In the genomic region with DNA sequence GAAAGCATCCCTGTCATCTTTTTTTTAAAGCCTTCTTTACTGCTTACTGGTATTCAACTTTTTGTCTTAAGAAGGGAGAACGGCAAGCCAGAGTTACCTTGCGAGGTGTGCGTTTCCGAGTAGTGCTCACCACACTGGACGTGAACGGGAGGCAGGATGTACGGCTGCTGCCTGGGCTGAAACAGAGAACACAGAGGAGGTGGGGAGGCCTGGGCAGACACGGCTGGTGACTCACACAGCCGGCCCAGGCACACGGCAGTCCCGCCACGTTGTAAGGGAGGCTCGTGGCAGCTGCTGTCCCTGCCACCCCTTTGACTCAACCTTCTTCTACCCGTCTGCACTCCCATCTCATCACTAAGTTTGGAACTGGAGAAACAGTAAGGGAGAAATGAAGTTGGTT, we compare ENCODE assay signal across 16 cellular contexts.
DNase-seq lines count a peak whose midpoint lies in the region; ATAC-seq, FAIRE-seq and TF ChIP-seq lines count a peak whose summit lies in the region.
"Had no signal": no experiment of that assay in that cellular context is flagged by ENCODE, and none has a peak within 500 bp of the region (broad histone marks: within the 10 kb centered on the region; RNA-seq: fewer than 3 reads in every experiment).

No MANE protein-coding gene starts in this region.

- BruUV-seq in GM12878 (replicated peaks; lab: Mats Ljungman, UMichigan) = no TSS peak

- SMC1A ChIA-PET in GM12878 (lab: Charles Lee; ENCODE audit: uncharacterized antibody, unreplicated experiment) = interaction anchor here (1.0 to 5.4 kb wide), 6 partner anchors 10 to 241 kb away, joined by 3 to 66 read pairs (median 3); no protein-coding TSS in a partner anchor

- H3K9ac ChIP-seq in GM12878 (ENCODE audit: control insufficient read depth, insufficient read depth, low read length) = no peak overlapping the region
- no peak overlapping the region for H3K9ac ChIP-seq in neural progenitor cell

- CTCF ChIA-PET in GM12878 (lab: Yijun Ruan, JAX) = interaction anchor here (1.2 to 2.6 kb wide), 4 partner anchors 16 to 199 kb away, joined by 3 to 17 read pairs (median 4); no protein-coding TSS in a partner anchor

- H3K27me3 ChIP-seq in GM12878 (replicated peaks in 1 of 2; ENCODE audit: control insufficient read depth in 2 of 2, insufficient read depth in 2 of 2, low read length in 1 of 2) (peaks cover 0 to 2% of the 10 kb centered on the region in 2 experiments; a peak in 1 of 4 replicates), neural progenitor cell (no peaks in the 10 kb centered on the region)

- TF ChIP-seq RAD21 in GM12878 (IDR thresholded peaks at IDR 0.05; ENCODE audit: insufficient read depth, low read depth, low read length) = no peak

- H4K20me1 ChIP-seq in GM12878 (ENCODE audit: control insufficient read depth, insufficient read depth) (no peaks in the 10 kb centered on the region), neural progenitor cell (ENCODE audit: low read depth) (no peaks in the 10 kb centered on the region)

- no peaks in the 10 kb centered on the region for H3K79me2 ChIP-seq in GM12878 (ENCODE audit: control insufficient read depth, insufficient read depth, low read length)
- H3K79me2 ChIP-seq in neural progenitor cell (ENCODE audit: low read depth) = no peaks in the 10 kb centered on the region

- H3K9me3 Mint-ChIP-seq in neural progenitor cell = no peaks in the 10 kb centered on the region
- H3K9me3 Mint-ChIP-seq: activated B cell treated with CpG ODN at 0.5 μM for 24 hours; activated naive CD4-positive, alpha-beta T cell treated with anti-CD3 and anti-CD28 coated beads for 36 hours; CD4-positive, alpha-beta memory T cell; naive thymus-derived CD8-positive, alpha-beta T cell had no signal

- H3F3A ChIP-seq in neural progenitor cell (ENCODE audit: low read depth) = no peaks in the 10 kb centered on the region

- H3K27ac ChIP-seq in GM12878 (ENCODE audit: control insufficient read depth, insufficient read depth) = no peak overlapping the region
- no peak overlapping the region for H3K27ac ChIP-seq in neural progenitor cell

- RAD21 ChIA-PET in GM12878 (lab: Charles Lee; ENCODE audit: unreplicated experiment) = interaction anchor here (4.4 kb wide), 1 partner anchor 196 kb away, joined by 50 read pairs; no protein-coding TSS in a partner anchor

- ATAC-seq in GM12878 = peak; percentile 42; the same call in 2 of the 3 replicates
- ATAC-seq: naive thymus-derived CD8-positive, alpha-beta T cell; Panc1 had no signal

- H3K27me3 Mint-ChIP-seq in neural progenitor cell (ENCODE audit: insufficient read depth, low read depth) = peaks cover 4% of the 10 kb centered on the region
- H3K27me3 Mint-ChIP-seq: activated B cell treated with CpG ODN at 0.5 μM for 24 hours; CD4-positive, alpha-beta memory T cell; naive thymus-derived CD8-positive, alpha-beta T cell had no signal

- TF ChIP-seq EP300 in GM12878 (IDR thresholded peaks at IDR 0.05; ENCODE audit: borderline replicate concordance in 1 of 2, control insufficient read depth in 1 of 2, low read depth in 2 of 2, low read length in 2 of 2) = no peak

- H3K4me1 ChIP-seq in GM12878 (ENCODE audit: control insufficient read depth, insufficient read depth, low read length) (no peaks in the 10 kb centered on the region), neural progenitor cell (peaks cover 3% of the 10 kb centered on the region)

- no peak for FAIRE-seq in GM12878 (lab: Jason Lieb, UNC)
- FAIRE-seq: GM12892 had no signal

- POLR2A ChIA-PET in GM12878 (lab: Charles Lee) = interaction anchor here (1.6 kb wide), 1 partner anchor 10 kb away, joined by 3 read pairs; no protein-coding TSS in a partner anchor

- 48% methylated on average over 14 of the region's 14 CpGs for WGBS in GM12878 (ENCODE audit: insufficient coverage, insufficient replicate concordance, low lambda C conversion rate, missing lambda C conversion rate)

- peak overlapping the region; percentile 59 for H3K27ac Mint-ChIP-seq in neural progenitor cell
- H3K27ac Mint-ChIP-seq: activated B cell treated with CpG ODN at 0.5 μM for 24 hours; activated naive CD4-positive, alpha-beta T cell treated with anti-CD3 and anti-CD28 coated beads for 36 hours; naive thymus-derived CD8-positive, alpha-beta T cell had no signal

- H3K4me3 ChIP-seq in NB4 (ENCODE audit: low read depth, low read length) = no peak overlapping the region
- no peak overlapping the region for H3K4me3 ChIP-seq in GM12878
- no peak overlapping the region for H3K4me3 ChIP-seq in neural progenitor cell

- H3K4me2 ChIP-seq in GM12878 (ENCODE audit: control insufficient read depth, insufficient read depth) (no peak overlapping the region), neural progenitor cell (no peak overlapping the region)

- H2AFZ ChIP-seq in GM12878 (ENCODE audit: control insufficient read depth, low read depth, low read length) = no peak overlapping the region
- no peak overlapping the region for H2AFZ ChIP-seq in neural progenitor cell (replicated peaks)

- intact Hi-C loops in GM12878 (cut with micrococcal nuclease; ENCODE audit: unreplicated experiment) = no loop called here

- H3K9me3 ChIP-seq in GM12878 (replicated peaks; ENCODE audit: control insufficient read depth, insufficient read depth, low read length) = no peaks in the 10 kb centered on the region
- no peaks in the 10 kb centered on the region for H3K9me3 ChIP-seq in neural progenitor cell (ENCODE audit: low read depth)

- no peaks in the 10 kb centered on the region for H3K36me3 ChIP-seq in GM12878 (ENCODE audit: control insufficient read depth in 2 of 2, insufficient read depth in 2 of 2, low read length in 1 of 2)
- no peaks in the 10 kb centered on the region for H3K36me3 ChIP-seq in neural progenitor cell

- in situ Hi-C loops in GM12878 (cut with MboI) (no loop called here), KBM-7 (cut with MboI; ENCODE audit: low pct_unique_long_range_greater_than_20kb, low sequenced_read_pairs) (no loop called here)

- DNase-seq in EH (ENCODE audit: low read depth) (peak; percentile 44), NB4 (ENCODE audit: low read depth) (peak; percentile 23), GM12878 (ENCODE audit: low read depth, low spot score) (no peak), neural progenitor cell (ENCODE audit: low spot score) (no peak), KBM-7 (no peak), NCI-H2171 (lab: John Stamatoyannopoulos, UW) (no peak), DMS79 treated with DMSO at 0.1 percent for 48 hours (lab: John Stamatoyannopoulos, UW) (no peak)
- no peak for DNase-seq in effector CD4-positive, alpha-beta T cell
- DNase-seq: activated B cell treated with CpG ODN at 0.5 μM for 24 hours; activated naive CD4-positive, alpha-beta T cell treated with anti-CD3 and anti-CD28 coated beads for 36 hours; CD4-positive, alpha-beta memory T cell; naive thymus-derived CD8-positive, alpha-beta T cell; NCI-H2029 treated with DMSO at 0.1 percent for 48 hours; stimulated activated naive CD4-positive, alpha-beta T cell had no signal

- H3K36me3 Mint-ChIP-seq in neural progenitor cell = peaks cover 17% of the 10 kb centered on the region
- H3K36me3 Mint-ChIP-seq: CD4-positive, alpha-beta memory T cell; naive thymus-derived CD8-positive, alpha-beta T cell had no signal

- H3K4me1 Mint-ChIP-seq in neural progenitor cell = no peaks in the 10 kb centered on the region
- H3K4me1 Mint-ChIP-seq: activated B cell treated with CpG ODN at 0.5 μM for 24 hours; CD4-positive, alpha-beta memory T cell; naive thymus-derived CD8-positive, alpha-beta T cell had no signal

- no peak overlapping the region for H3K4me3 Mint-ChIP-seq in neural progenitor cell
- H3K4me3 Mint-ChIP-seq: activated B cell treated with CpG ODN at 0.5 μM for 24 hours; activated naive CD4-positive, alpha-beta T cell treated with anti-CD3 and anti-CD28 coated beads for 36 hours; CD4-positive, alpha-beta memory T cell; naive thymus-derived CD8-positive, alpha-beta T cell had no signal

- no peak for TF ChIP-seq POLR2A in NB4 (IDR thresholded peaks at IDR 0.05; ENCODE audit: extremely low read depth, insufficient read length)
- no peak for TF ChIP-seq POLR2A in GM12878 (IDR thresholded peaks at IDR 0.05; ENCODE audit: low read depth, low read length)

- no peak for TF ChIP-seq CTCF in NB4 (IDR thresholded peaks at IDR 0.05; ENCODE audit: low read depth, low read length)
- TF ChIP-seq CTCF in GM12878 (IDR thresholded peaks at IDR 0.05 in 2 of 3, conservative IDR thresholded peaks at IDR 0.05 in 1 of 3; ENCODE audit: control insufficient read depth in 2 of 3, extremely low read depth in 1 of 3, insufficient read depth in 1 of 3, low read depth in 3 of 3, low read length in 3 of 3) = no peak
- TF ChIP-seq CTCF in neural progenitor cell (IDR thresholded peaks at IDR 0.05) = no peak

TF ChIP-seq in GM12878, 131 proteins besides CTCF, POLR2A, EP300 and RAD21:
- TF ChIP-seq NR2F1 (conservative IDR thresholded peaks at IDR 0.05) (no peak), ZNF217 (IDR thresholded peaks at IDR 0.05) (no peak), RBBP5 (conservative IDR thresholded peaks at IDR 0.05) (no peak)

Comparison
In these comparisons a context has a peak if more than half of its experiments do, and no peak if none do; other contexts are left out.
1. DNase-seq: peak in EH (single experiment) and NB4 (single experiment); none in GM12878 (single experiment), neural progenitor cell (single experiment), KBM-7 (single experiment), NCI-H2171 (single experiment), DMS79 treated with DMSO at 0.1 percent for 48 hours (single experiment) and effector CD4-positive, alpha-beta T cell (single experiment).